26 cellular contexts compared by ENCODE assay signal in the genomic region with DNA sequence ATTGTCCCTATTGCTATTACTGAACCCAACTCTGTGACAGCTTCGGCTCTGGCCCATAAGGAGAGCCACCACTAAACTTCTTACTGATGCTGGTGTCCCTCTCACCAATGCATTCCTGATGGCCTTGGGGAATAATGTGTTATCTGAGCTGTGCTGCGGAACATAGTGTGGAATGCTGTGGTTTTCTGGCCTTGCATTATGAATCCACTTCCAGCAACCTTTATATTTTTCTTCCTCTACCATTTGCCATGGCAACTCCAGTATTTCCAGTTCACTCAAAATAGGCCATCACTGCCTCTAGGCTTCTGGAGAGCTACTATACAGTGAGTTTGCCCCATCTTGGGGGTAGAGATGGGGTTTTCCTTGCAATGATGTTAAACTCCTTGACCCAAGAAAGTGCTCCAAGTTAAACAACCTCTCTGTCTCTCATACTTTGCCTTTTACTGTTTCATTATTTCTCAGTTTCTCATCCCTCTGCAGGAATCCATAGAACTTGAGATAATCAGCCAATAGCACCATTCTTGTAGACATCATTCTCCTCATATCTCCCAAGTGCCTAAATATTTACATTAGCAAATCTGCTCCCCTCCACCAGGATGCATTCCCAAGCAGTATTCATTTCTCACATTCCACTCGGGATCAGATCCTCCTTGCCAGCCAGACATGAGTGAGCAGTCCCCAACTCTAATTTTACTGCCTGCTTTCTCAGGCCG. TPM values are rescaled to one million over a fixed set of nuclear protein-coding genes. Genes with fewer than 3 reads are reported as not detected.
DNase-seq lines count a peak whose midpoint lies in the region; FAIRE-seq and TF ChIP-seq lines count a peak whose summit lies in the region.
"Had no signal": no experiment of that assay in that cellular context is flagged by ENCODE, and none has a peak within 500 bp of the region (broad histone marks: within the 10 kb centered on the region; RNA-seq: fewer than 3 reads in every experiment).

No MANE protein-coding gene starts in this region.

- H3K27ac Mint-ChIP-seq in progenitor cell of endocrine pancreas = no peak overlapping the region
- no peak overlapping the region for H3K27ac Mint-ChIP-seq in nephron progenitor cell
- H3K27ac Mint-ChIP-seq: activated CD8-positive, alpha-beta T cell treated with anti-CD3 and anti-CD28 coated beads, Interleukin-2, amount 10 ng/mL, durations not matched to agents 7 days and 5 days; CD4-positive, alpha-beta T cell; IgD-negative memory B cell had no signal

- H3K14ac ChIP-seq in H1 (ENCODE audit: insufficient read length) = no peak overlapping the region

- no peak for TF ChIP-seq RAD21 in H1 (IDR thresholded peaks at IDR 0.05 in 1 of 2, conservative IDR thresholded peaks at IDR 0.05 in 1 of 2; ENCODE audit: low read depth in 2 of 2, low read length in 2 of 2)

- intact Hi-C loops in head of caudate nucleus (cut with DNase I) = no loop called here

- H3K4me1 Mint-ChIP-seq in progenitor cell of endocrine pancreas (ENCODE audit: low read depth) (peaks cover 6% of the 10 kb centered on the region), nephron progenitor cell (no peaks in the 10 kb centered on the region)
- H3K4me1 Mint-ChIP-seq: IgD-negative memory B cell, naive B cell had no signal

- TF ChIP-seq CTCF in H1 (IDR thresholded peaks at IDR 0.05; ENCODE audit: control extremely low read depth in 1 of 3, insufficient read depth in 1 of 3, low read depth in 1 of 3, low read length in 3 of 3) = no peak
- TF ChIP-seq CTCF in osteoblast (IDR thresholded peaks at IDR 0.05; ENCODE audit: extremely low read depth, low read depth, low read length) = no peak
- TF ChIP-seq CTCF in progenitor cell of endocrine pancreas (IDR thresholded peaks at IDR 0.05; ENCODE audit: unreplicated experiment) = no peak
- TF ChIP-seq CTCF in nephron progenitor cell (IDR thresholded peaks at IDR 0.05) = no peak

- H2BK20ac ChIP-seq in H1 (ENCODE audit: low read length) = peak overlapping the region; percentile 67; the same call in 1 of the 2 replicates

- H3K27ac ChIP-seq in H1 (ENCODE audit: low read depth, low read length) (no peak overlapping the region), osteoblast (ENCODE audit: low read depth, low read length) (peak overlapping the region; percentile 2)
- H3K27ac ChIP-seq: ovary, right atrium auricular region, upper lobe of left lung had no signal

- H2BK15ac ChIP-seq in H1 (ENCODE audit: low read length) = no peak overlapping the region

- H3K27me3 ChIP-seq in H1 (replicated peaks in 1 of 4; ENCODE audit: control insufficient read depth in 3 of 4, extremely low read depth in 1 of 4, insufficient read depth in 3 of 4, low read length in 3 of 4) = no peaks in the 10 kb centered on the region; a peak in 1 of 7 replicates
- H3K27me3 ChIP-seq in osteoblast (ENCODE audit: insufficient read depth, low read length) = no peaks in the 10 kb centered on the region
- H3K27me3 ChIP-seq: ovary, right atrium auricular region, upper lobe of left lung had no signal

- H3K4me1 ChIP-seq in H1 (replicated peaks in 1 of 4; ENCODE audit: control insufficient read depth in 3 of 4, insufficient read depth in 4 of 4, low read length in 3 of 4) (0 out of 7 replicates have a peak, but pooled peaks cover 0 to 1% (median 0%) of the 10 kb centered on the region in 4 experiments), osteoblast (ENCODE audit: insufficient read depth, low read length) (peaks cover 14% of the 10 kb centered on the region)
- H3K4me1 ChIP-seq: right atrium auricular region, upper lobe of left lung had no signal

- CTCF ChIA-PET in H1 (lab: Charles Lee; ENCODE audit: partially characterized antibody) = interaction anchor here (0.6 to 1.4 kb wide), 3 partner anchors 17 to 113 kb away, joined by 3 read pairs; no protein-coding TSS in a partner anchor

- no peak overlapping the region for H4K5ac ChIP-seq in H1 (ENCODE audit: insufficient read length, low read depth, low read length)

- H3K23me2 ChIP-seq in H1 (ENCODE audit: low read depth, low read length) = no peaks in the 10 kb centered on the region

- POLR2A ChIA-PET in H1 (lab: Charles Lee; ENCODE audit: partially characterized antibody) = interaction anchor here (1.3 kb wide), 1 partner anchor 15 kb away, joined by 3 read pairs; no protein-coding TSS in a partner anchor

- no peaks in the 10 kb centered on the region for H3K36me3 ChIP-seq in H1 (ENCODE audit: control insufficient read depth in 2 of 4, insufficient read depth in 4 of 4, low read length in 3 of 4)
- no peaks in the 10 kb centered on the region for H3K36me3 ChIP-seq in osteoblast (ENCODE audit: insufficient read depth, low read length)
- H3K36me3 ChIP-seq: ovary, right atrium auricular region, upper lobe of left lung had no signal

- 93% methylated on average over 4 of the region's 4 CpGs; no CpG with 5 or more reads in 1 of the 2 experiments for WGBS in H1 (ENCODE audit: extremely low coverage in 1 of 2, insufficient coverage in 1 of 2, insufficient read length in 1 of 2, insufficient replicate concordance in 2 of 2, low coverage in 1 of 2, low lambda C conversion rate in 2 of 2, missing lambda C conversion rate in 1 of 2), 2 experiments

- no peak overlapping the region for H2BK120ac ChIP-seq in H1 (replicated peaks; ENCODE audit: low read depth, low read length)

- H4K91ac ChIP-seq in H1 (replicated peaks; ENCODE audit: insufficient read length, low read length) = no peak overlapping the region

- H3K4me3 ChIP-seq in H1 (ENCODE audit: extremely low read depth in 1 of 4, insufficient read depth in 2 of 4, low read depth in 3 of 4, low read length in 4 of 4) = no peak overlapping the region
- no peak overlapping the region for H3K4me3 ChIP-seq in osteoblast (ENCODE audit: insufficient read depth, low read length)
- H3K4me3 ChIP-seq: ovary, right atrium auricular region, upper lobe of left lung had no signal

- H2BK5ac ChIP-seq in H1 (ENCODE audit: low read depth, low read length) = no peak overlapping the region

- H4K20me1 ChIP-seq in H1 (replicated peaks in 1 of 2; ENCODE audit: control insufficient read depth in 1 of 2, insufficient read depth in 2 of 2, low read length in 2 of 2) = no peaks in the 10 kb centered on the region
- no peaks in the 10 kb centered on the region for H4K20me1 ChIP-seq in osteoblast (ENCODE audit: insufficient read depth, low read length)

- no peaks in the 10 kb centered on the region for H3K9me3 Mint-ChIP-seq in progenitor cell of endocrine pancreas (ENCODE audit: low read depth)
- H3K9me3 Mint-ChIP-seq in nephron progenitor cell = no peaks in the 10 kb centered on the region
- H3K9me3 Mint-ChIP-seq: CD4-positive, alpha-beta T cell had no signal

- H2BK12ac ChIP-seq in H1 (ENCODE audit: low read depth, low read length) = no peak overlapping the region

- no peak overlapping the region for H2AK5ac ChIP-seq in H1 (ENCODE audit: low read depth, low read length)

- no peak for TF ChIP-seq EP300 in H1 (IDR thresholded peaks at IDR 0.05; ENCODE audit: borderline replicate concordance in 1 of 2, low read depth in 2 of 2, low read length in 2 of 2)

- H3K79me1 ChIP-seq in H1 (ENCODE audit: low read depth, low read length) = no peaks in the 10 kb centered on the region

- no peak overlapping the region for H3K56ac ChIP-seq in H1 (replicated peaks; ENCODE audit: insufficient read length, low read depth, low read length)

- H3K9ac ChIP-seq in H1 (replicated peaks in 1 of 4; ENCODE audit: extremely low read depth in 1 of 4, low read depth in 3 of 4, low read length in 3 of 4) = no peak overlapping the region

- FAIRE-seq in H1 (lab: Jason Lieb, UNC) = no peak

- H3K18ac ChIP-seq in H1 (ENCODE audit: extremely low read depth, low read length) = no peak overlapping the region

- H3K4me2 ChIP-seq in H1 (ENCODE audit: insufficient read depth in 1 of 2, low read depth in 2 of 2, low read length in 2 of 2) = no peak overlapping the region
- peak overlapping the region; percentile 59 for H3K4me2 ChIP-seq in osteoblast (ENCODE audit: insufficient read depth, low read length)

- no peak overlapping the region; the same call in 1 of the 2 replicates for H2AFZ ChIP-seq in H1 (ENCODE audit: low read length)
- no peak overlapping the region for H2AFZ ChIP-seq in osteoblast (ENCODE audit: low read length)

- H3K36me3 Mint-ChIP-seq in progenitor cell of endocrine pancreas (ENCODE audit: insufficient read depth) (no peaks in the 10 kb centered on the region), nephron progenitor cell (ENCODE audit: low read depth) (no peaks in the 10 kb centered on the region)
- H3K36me3 Mint-ChIP-seq: IgD-negative memory B cell had no signal

- H3K4me3 Mint-ChIP-seq in progenitor cell of endocrine pancreas (ENCODE audit: low read depth) (no peak overlapping the region), nephron progenitor cell (no peak overlapping the region)
- H3K4me3 Mint-ChIP-seq: activated CD8-positive, alpha-beta T cell treated with anti-CD3 and anti-CD28 coated beads, Interleukin-2, amount 10 ng/mL, durations not matched to agents 7 days and 5 days; CD4-positive, alpha-beta T cell; IgD-negative memory B cell had no signal

- no peak overlapping the region for H3K4ac ChIP-seq in H1 (replicated peaks; ENCODE audit: insufficient read length, low read depth, low read length)

- H3K27me3 Mint-ChIP-seq in progenitor cell of endocrine pancreas (peaks cover 5% of the 10 kb centered on the region), nephron progenitor cell (ENCODE audit: low read depth, poor library complexity) (no peaks in the 10 kb centered on the region)

- TF ChIP-seq POLR2A in H1 (IDR thresholded peaks at IDR 0.05; ENCODE audit: control extremely low read depth in 1 of 2, low read depth in 2 of 2, low read length in 2 of 2) = no peak

- H4K8ac ChIP-seq in H1 (ENCODE audit: extremely low read depth, insufficient read depth, low read length) = no peak overlapping the region

- H3K9me3 ChIP-seq in H1 (ENCODE audit: insufficient read depth in 2 of 2, low read depth in 1 of 2, low read length in 1 of 2) (no peaks in the 10 kb centered on the region), osteoblast (ENCODE audit: low read depth, low read length) (no peaks in the 10 kb centered on the region)
- H3K9me3 ChIP-seq: ovary, right atrium auricular region, upper lobe of left lung had no signal

- no peak overlapping the region for H3K23ac ChIP-seq in H1 (ENCODE audit: insufficient read length)

- peak; percentile 16 for DNase-seq in AG20443 (ENCODE audit: low spot score)
- peak; percentile 13 for DNase-seq in RPMI7951 (ENCODE audit: low read depth)
- no peak for DNase-seq in H1 (ENCODE audit: low read depth in 1 of 2, low spot score in 2 of 2)
- no peak for DNase-seq in osteoblast (ENCODE audit: insufficient read length, low spot score, missing footprints)
- no peak for DNase-seq in progenitor cell of endocrine pancreas (ENCODE audit: low spot score, unreplicated experiment)
- no peak for DNase-seq in nephron progenitor cell
- DNase-seq in epidermal melanocyte (ENCODE audit: insufficient read length, low spot score) = no peak
- no peak for DNase-seq in head of caudate nucleus
- DNase-seq: activated CD8-positive, alpha-beta T cell treated with anti-CD3 and anti-CD28 coated beads, Interleukin-2, amount 10 ng/mL, durations not matched to agents 7 days and 5 days; activated gamma-delta T cell treated with Interleukin-2 at 50 U/mL for 16 hours; amygdala; CD4-positive, alpha-beta T cell; effector CD4-positive, alpha-beta T cell; kidney glomerular epithelial cell; mammary epithelial cell; naive B cell; NCI-H1417; NCI-H2107; NCI-H446 treated with DMSO at 0.1 percent for 48 hours; OCI-M1; ovary; Right ventricle myocardium superior; stimulated activated CD8-positive, alpha-beta memory T cell treated with anti-CD3 and anti-CD28 coated beads, Interleukin-4, amount 100 ng/mL, for 48 hours; upper lobe of left lung had no signal

- H3K79me2 ChIP-seq in H1 (ENCODE audit: control insufficient read depth in 1 of 2, insufficient read depth in 2 of 2, low read length in 2 of 2) = no peaks in the 10 kb centered on the region
- H3K79me2 ChIP-seq in osteoblast (ENCODE audit: insufficient read depth, low read length) = no peaks in the 10 kb centered on the region

RNA-seq across cellular contexts. Expression of a gene that starts 11.1 kb away (rescaled TPM):
- total RNA-seq in RPMI7951 (2014; rRNA removed; shearing (Covaris generic)) = 2.4 and 2.5 TPM in 2 replicates
- total RNA-seq in H1 (2021; fragmentation: NEBNext Ultra II Directional; extraction: Animal tissue kit (Norgen Biotek cat#: 25700)) = 17.2 and 19.5 TPM in 2 replicates
- 6.2 and 10.5 TPM in 2 replicates for polyA plus RNA-seq in H1 (2011; rRNA removed)
- polyA plus RNA-seq in H1 (2011; cell fraction: cytosol; rRNA removed) = 11.4 TPM
- polyA plus RNA-seq in H1 (2011; cell fraction: nucleus; rRNA removed) = 8.2 TPM
- 8.2 to 12.9 TPM (median 10.6 TPM) in 4 replicates for polyA plus RNA-seq in H1 (2012, experiment 1 of 2)
- polyA plus RNA-seq in H1 (2012, experiment 2 of 2) = 1.2 TPM
- 11.7 TPM for polyA plus RNA-seq in H1 (2013, experiment 1 of 2)
- 11.6 TPM for polyA plus RNA-seq in H1 (2013, experiment 2 of 2)
- 18.0 and 24.1 TPM in 2 replicates for polyA minus RNA-seq in H1 (2011; rRNA and poly(A)+ RNA removed)
- 12.7 TPM for polyA minus RNA-seq in H1 (2011; cell fraction: cytosol; rRNA and poly(A)+ RNA removed)
- 23.7 TPM for polyA minus RNA-seq in H1 (2011; cell fraction: nucleus; rRNA and poly(A)+ RNA removed)
- total RNA-seq in osteoblast = 16.5 and 17.4 TPM in 2 replicates
- 32.0 and 33.8 TPM in 2 replicates for total RNA-seq in progenitor cell of endocrine pancreas

Comparison
In these comparisons a context has a peak if more than half of its experiments do, and no peak if none do; other contexts are left out.
1. DNase-seq: peak in AG20443 (single experiment) and RPMI7951 (single experiment); none in H1 (0 of 2), osteoblast (single experiment), progenitor cell of endocrine pancreas (single experiment), nephron progenitor cell (single experiment), epidermal melanocyte (single experiment) and head of caudate nucleus (0 of 42).